In the genomic region with DNA sequence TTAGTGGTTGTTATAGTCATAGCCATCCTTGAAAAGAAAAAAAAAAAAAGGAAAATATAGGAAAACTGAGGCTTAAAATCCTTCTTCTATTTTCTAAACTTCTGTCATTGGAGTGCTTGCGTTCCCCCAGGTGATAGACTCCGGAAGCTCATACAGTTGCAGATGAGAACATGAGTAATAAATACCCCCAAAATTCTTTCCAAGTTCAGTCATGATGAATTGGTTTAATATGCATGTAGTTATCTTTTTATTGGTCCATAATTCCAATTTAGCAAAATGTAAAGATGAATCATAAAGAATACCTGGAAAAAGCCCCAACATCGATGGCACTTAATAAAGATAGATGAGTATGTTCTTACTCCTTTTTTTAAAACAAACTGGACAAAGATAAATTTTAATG, we compare ENCODE assay signal across 25 cellular contexts.
DNase-seq lines count a peak whose midpoint lies in the region; ATAC-seq, FAIRE-seq and TF ChIP-seq lines count a peak whose summit lies in the region.
"Had no signal": no experiment of that assay in that cellular context is flagged by ENCODE, and none has a peak within 500 bp of the region (broad histone marks: within the 10 kb centered on the region; RNA-seq: fewer than 3 reads in every experiment).

No MANE protein-coding gene starts in this region.

- H3K4me3 ChIP-seq in Loucy (ENCODE audit: low read length, poor library complexity, severe bottlenecking) (no peak overlapping the region), epithelial cell of esophagus (ENCODE audit: low read length) (no peak overlapping the region), keratinocyte (ENCODE audit: control insufficient read depth in 2 of 3, extremely low read depth in 1 of 3, insufficient read depth in 2 of 3, low read depth in 1 of 3, low read length in 3 of 3) (no peak overlapping the region)
- H3K4me3 ChIP-seq: A549; BLaER1 treated with 17β-estradiol and CSF1 and Interleukin-3, amounts not matched to agents 10 nM and 100 nM; GM12878; GM23338 had no signal

- no peaks in the 10 kb centered on the region for H3K36me3 Mint-ChIP-seq in T-helper 2 cell treated with Interferon-gamma antibody and Interleukin-4, amounts not matched to agents 5 μg/mL and 100 μg/mL, for 36 hours (ENCODE audit: low read depth)
- H3K36me3 Mint-ChIP-seq: CD14-positive monocyte had no signal

- H3K79me2 ChIP-seq in Loucy (ENCODE audit: insufficient read depth, low read length) (no peaks in the 10 kb centered on the region), keratinocyte (ENCODE audit: control insufficient read depth, insufficient read depth, low read length) (no peaks in the 10 kb centered on the region)

- no peaks in the 10 kb centered on the region for H3K9me3 ChIP-seq in Loucy (ENCODE audit: insufficient read depth, low read depth, low read length)
- H3K9me3 ChIP-seq in keratinocyte (ENCODE audit: control insufficient read depth, low read depth, low read length), result no peaks in the 10 kb centered on the region
- H3K9me3 ChIP-seq: A549; BE2C; BLaER1 treated with 17β-estradiol and CSF1 and Interleukin-3, amounts not matched to agents 10 nM and 100 nM had no signal

- no peaks in the 10 kb centered on the region for H3K9me1 ChIP-seq in keratinocyte (ENCODE audit: control insufficient read depth, extremely low read depth, insufficient read depth, low read length)

- no peaks in the 10 kb centered on the region for H3K9me3 Mint-ChIP-seq in T-helper 2 cell treated with Interferon-gamma antibody and Interleukin-4, amounts not matched to agents 5 μg/mL and 100 μg/mL, for 36 hours
- H3K9me3 Mint-ChIP-seq: CD4-positive, alpha-beta T cell; GM23338; H9 had no signal

- dilution Hi-C loops in keratinocyte (cut with MboI; ENCODE audit: extremely low pct_ligation_motif_present, low sequenced_read_pairs), result no loop called here

- TF ChIP-seq CTCF in Loucy (conservative IDR thresholded peaks at IDR 0.05; ENCODE audit: low read length) (no peak), RWPE1 (conservative IDR thresholded peaks at IDR 0.05; ENCODE audit: low read depth) (no peak), epithelial cell of esophagus (IDR thresholded peaks at IDR 0.05; ENCODE audit: insufficient read depth, low read depth, low read length, missing control alignments) (no peak), keratinocyte (optimal IDR thresholded peaks at IDR 0.05 in 1 of 3, IDR thresholded peaks at IDR 0.05 in 1 of 3, conservative IDR thresholded peaks at IDR 0.05 in 1 of 3; ENCODE audit: extremely low read depth in 1 of 3, insufficient read depth in 2 of 3, low read length in 3 of 3) (no peak)

- DNase-seq in RWPE1 (ENCODE audit: low spot score), result peak; percentile 74
- DNase-seq in epithelial cell of esophagus (ENCODE audit: low read depth), result peak; percentile 33
- peak; percentile 49 for DNase-seq in keratinocyte (ENCODE audit: low read depth, low spot score)
- no peak for DNase-seq in T-helper 2 cell treated with Interferon-gamma antibody and Interleukin-4, amounts not matched to agents 5 μg/mL and 100 μg/mL, for 36 hours (ENCODE audit: low spot score)
- no peak for DNase-seq in GM19238 (ENCODE audit: insufficient read length, low spot score)
- DNase-seq: 8988T; ACHN; AML-193; BE2C; CD4-positive, alpha-beta T cell; CD8-positive, alpha-beta memory T cell; DMS 273 treated with DMSO at 0.1 percent for 48 hours; DMS79; EL; GDM1; H9 had no signal

- FAIRE-seq in keratinocyte (lab: Jason Lieb, UNC), result no peak
- FAIRE-seq: A549, D721Med, GM12878 had no signal

- no peak overlapping the region for H3K9ac ChIP-seq in Loucy (ENCODE audit: low read depth, low read length, poor library complexity, severe bottlenecking)
- no peak overlapping the region for H3K9ac ChIP-seq in keratinocyte (ENCODE audit: control insufficient read depth, extremely low read depth, insufficient read depth, low read length)
- H3K9ac ChIP-seq: BLaER1 treated with 17β-estradiol and CSF1 and Interleukin-3, amounts not matched to agents 10 nM and 100 nM had no signal

- no peaks in the 10 kb centered on the region for H3F3A ChIP-seq in Loucy (ENCODE audit: low read depth)

- H3K36me3 ChIP-seq in Loucy (ENCODE audit: insufficient read depth, low read length) (no peaks in the 10 kb centered on the region), keratinocyte (ENCODE audit: control insufficient read depth in 2 of 2, extremely low read depth in 1 of 2, insufficient read depth in 2 of 2, low read length in 2 of 2) (no peaks in the 10 kb centered on the region)
- H3K36me3 ChIP-seq: BE2C; BLaER1 treated with 17β-estradiol and CSF1 and Interleukin-3, amounts not matched to agents 10 nM and 100 nM had no signal

- no peaks in the 10 kb centered on the region for H3K27me3 ChIP-seq in Loucy (ENCODE audit: insufficient read depth, low read length, poor library complexity, severe bottlenecking)
- H3K27me3 ChIP-seq in keratinocyte (ENCODE audit: control insufficient read depth, extremely low read depth, insufficient read depth, low read length), result no peaks in the 10 kb centered on the region
- H3K27me3 ChIP-seq: BE2C; BLaER1 treated with 17β-estradiol and CSF1 and Interleukin-3, amounts not matched to agents 10 nM and 100 nM had no signal

- H3K27ac Mint-ChIP-seq in T-helper 2 cell treated with Interferon-gamma antibody and Interleukin-4, amounts not matched to agents 5 μg/mL and 100 μg/mL, for 36 hours, result no peak overlapping the region
- H3K27ac Mint-ChIP-seq: CD14-positive monocyte; CD4-positive, alpha-beta T cell; GM23338; H9 had no signal

- H3K4me3 Mint-ChIP-seq in T-helper 2 cell treated with Interferon-gamma antibody and Interleukin-4, amounts not matched to agents 5 μg/mL and 100 μg/mL, for 36 hours, result no peak overlapping the region
- H3K4me3 Mint-ChIP-seq: CD14-positive monocyte; CD4-positive, alpha-beta T cell; CD8-positive, alpha-beta memory T cell; GM23338; H9 had no signal

- H3K9me2 ChIP-seq in Loucy (replicated peaks; ENCODE audit: low read depth, low read length), result no peaks in the 10 kb centered on the region

- H2AFZ ChIP-seq in Loucy (ENCODE audit: low read length), result peak overlapping the region; percentile 11; the same call in 1 of the 2 replicates
- no peak overlapping the region for H2AFZ ChIP-seq in keratinocyte (ENCODE audit: control insufficient read depth, low read length)
- H2AFZ ChIP-seq: GM23338 had no signal

- no peak for ATAC-seq in HG03442 (IDR thresholded peaks at IDR 0.05; ENCODE audit: unreplicated experiment)
- ATAC-seq: A549, GM12878, GM23338, HCT116 had no signal

- peaks cover 9% of the 10 kb centered on the region for H3K4me1 ChIP-seq in Loucy (ENCODE audit: insufficient read depth, low read length, poor library complexity, severe bottlenecking)
- H3K4me1 ChIP-seq in keratinocyte (ENCODE audit: control insufficient read depth, extremely low read depth, insufficient read depth, low read length), result peaks cover 32% of the 10 kb centered on the region
- H3K4me1 ChIP-seq: A549; BE2C; BLaER1 treated with 17β-estradiol and CSF1 and Interleukin-3, amounts not matched to agents 10 nM and 100 nM had no signal

- H3K27ac ChIP-seq in RWPE1 (no peak overlapping the region), keratinocyte (ENCODE audit: control insufficient read depth, insufficient read depth, low read length) (peak overlapping the region; percentile 81)
- H3K27ac ChIP-seq: A549; BLaER1 treated with 17β-estradiol and CSF1 and Interleukin-3, amounts not matched to agents 10 nM and 100 nM had no signal

- POLR2A ChIA-PET in RWPE1 (lab: Yijun Ruan, JAX; ENCODE audit: low non-redundant PET), result interaction anchor here (0.6 kb wide), 1 partner anchor 102 kb away, joined by 3 read pairs; no protein-coding TSS in a partner anchor

- H4K20me1 ChIP-seq in Loucy (ENCODE audit: insufficient read depth, low read length, poor library complexity, severe bottlenecking), result no peaks in the 10 kb centered on the region
- H4K20me1 ChIP-seq in keratinocyte (ENCODE audit: control insufficient read depth, extremely low read depth, insufficient read depth, low read length), result no peaks in the 10 kb centered on the region
- H4K20me1 ChIP-seq: BLaER1 treated with 17β-estradiol and CSF1 and Interleukin-3, amounts not matched to agents 10 nM and 100 nM had no signal

- H3K4me2 ChIP-seq in Loucy (ENCODE audit: low read depth, low read length, poor library complexity, severe bottlenecking) (no peak overlapping the region), keratinocyte (ENCODE audit: control insufficient read depth, extremely low read depth, insufficient read depth, low read depth, low read length) (peak overlapping the region; percentile 67)
- H3K4me2 ChIP-seq: A549; BLaER1 treated with 17β-estradiol and CSF1 and Interleukin-3, amounts not matched to agents 10 nM and 100 nM; GM23338 had no signal

- peaks cover 22% of the 10 kb centered on the region for H3K27me3 Mint-ChIP-seq in T-helper 2 cell treated with Interferon-gamma antibody and Interleukin-4, amounts not matched to agents 5 μg/mL and 100 μg/mL, for 36 hours (ENCODE audit: low read depth)
- H3K27me3 Mint-ChIP-seq: CD4-positive, alpha-beta T cell had no signal

- CTCF ChIA-PET in RWPE1 (lab: Yijun Ruan, JAX), result no interaction called here

- peaks cover 2% of the 10 kb centered on the region for H3K4me1 Mint-ChIP-seq in T-helper 2 cell treated with Interferon-gamma antibody and Interleukin-4, amounts not matched to agents 5 μg/mL and 100 μg/mL, for 36 hours (ENCODE audit: low read depth)
- H3K4me1 Mint-ChIP-seq: GM23338 had no signal

Comparison
In these comparisons a context has a peak if more than half of its experiments do, and no peak if none do; other contexts are left out.
1. DNase-seq: peak in RWPE1 (single experiment), epithelial cell of esophagus (single experiment) and keratinocyte (single experiment); none in T-helper 2 cell treated with Interferon-gamma antibody and Interleukin-4, amounts not matched to agents 5 μg/mL and 100 μg/mL, for 36 hours (single experiment) and GM19238 (single experiment).